ENCODE assay signal across 8 cellular contexts in genomic region chr3:14144423-14145075, GRCh38. TPM values are rescaled to one million over a fixed set of nuclear protein-coding genes. Genes with fewer than 3 reads are reported as not detected.
DNase-seq lines count a peak whose midpoint lies in the region; ATAC-seq and TF ChIP-seq lines count a peak whose summit lies in the region.

No MANE protein-coding gene starts in this region.

- H3K27ac ChIP-seq in 22Rv1 (peak overlapping the region; percentile 51), VCaP (peak overlapping the region; percentile 34)

- H3K27ac Mint-ChIP-seq in chondrocyte (ENCODE audit: unreplicated experiment), result peak overlapping the region; percentile 99

- no peaks in the 10 kb centered on the region for H3K9me3 Mint-ChIP-seq in chondrocyte (ENCODE audit: low read depth)

- peak overlapping the region; percentile 56 for H3K4me3 Mint-ChIP-seq in chondrocyte (ENCODE audit: unreplicated experiment)

- H3K4me1 Mint-ChIP-seq in chondrocyte (ENCODE audit: low read depth), result peaks cover 63% of the 10 kb centered on the region

- ATAC-seq in GM18499 (IDR thresholded peaks at IDR 0.05; ENCODE audit: insufficient read depth, unreplicated experiment), result peak; percentile 95
- ATAC-seq in HG02884 (IDR thresholded peaks at IDR 0.05; ENCODE audit: unreplicated experiment), result peak; percentile 99
- ATAC-seq in left colon, result peak; percentile 73

- peak; percentile 65 to 90 (median 72) for DNase-seq in NCI-H1417 (lab: John Stamatoyannopoulos, UW)
- DNase-seq in chondrocyte (ENCODE audit: low spot score), result no peak
- peak in 1 of 2 donors; percentile 67 for DNase-seq in left colon
- peak; percentile 71 for DNase-seq in stimulated activated CD4-positive, alpha-beta T cell treated with anti-CD3 and anti-CD28 coated beads, Interleukin-4, amount 100 ng/mL, for 24 hours

- TF ChIP-seq CTCF in 22Rv1 (IDR thresholded peaks at IDR 0.05) (no peak), VCaP (conservative IDR thresholded peaks at IDR 0.05) (no peak), chondrocyte (IDR thresholded peaks at IDR 0.05) (no peak)

- H3K36me3 Mint-ChIP-seq in chondrocyte (ENCODE audit: low read depth), result peaks cover 18% of the 10 kb centered on the region

- intact Hi-C loops in left colon (cut with DNase I, micrococcal nuclease), result no loop called here

- H3K27me3 Mint-ChIP-seq in chondrocyte (ENCODE audit: low read depth), result no peaks in the 10 kb centered on the region

RNA-seq across cellular contexts. Expression of gene TMEM43, which starts 19.7 kb away (rescaled TPM):
- total RNA-seq in chondrocyte, result 83.4 to 89.1 TPM (median 84.9 TPM) in 3 replicates
- 10 to 100 TPM; 25.3 to 29.2 TPM for total RNA-seq in left colon

RNA-seq across cellular contexts. Expression of gene CHCHD4, which starts 19.9 kb away (rescaled TPM):
- total RNA-seq in chondrocyte (6.1 to 8.1 TPM (median 7.2 TPM) in 3 replicates), left colon (10 to 100 TPM; 17.6 to 18.9 TPM)

RNA-seq across cellular contexts. Expression of gene XPC, which starts 33.9 kb away (rescaled TPM):
- total RNA-seq in chondrocyte (24.9 to 35.9 TPM (median 26.8 TPM) in 3 replicates), left colon (10 to 100 TPM; 19.7 to 22.4 TPM)

RNA-seq across cellular contexts. Expression of gene LSM3, which starts 34.1 kb away (rescaled TPM):
- 8.1 to 12.8 TPM (median 8.4 TPM) in 3 replicates for total RNA-seq in chondrocyte
- total RNA-seq in left colon, result 1 to 10 TPM; 9.1 to 9.9 TPM
